Comparison of ENCODE assay signal across 8 cellular contexts in the genomic region with DNA sequence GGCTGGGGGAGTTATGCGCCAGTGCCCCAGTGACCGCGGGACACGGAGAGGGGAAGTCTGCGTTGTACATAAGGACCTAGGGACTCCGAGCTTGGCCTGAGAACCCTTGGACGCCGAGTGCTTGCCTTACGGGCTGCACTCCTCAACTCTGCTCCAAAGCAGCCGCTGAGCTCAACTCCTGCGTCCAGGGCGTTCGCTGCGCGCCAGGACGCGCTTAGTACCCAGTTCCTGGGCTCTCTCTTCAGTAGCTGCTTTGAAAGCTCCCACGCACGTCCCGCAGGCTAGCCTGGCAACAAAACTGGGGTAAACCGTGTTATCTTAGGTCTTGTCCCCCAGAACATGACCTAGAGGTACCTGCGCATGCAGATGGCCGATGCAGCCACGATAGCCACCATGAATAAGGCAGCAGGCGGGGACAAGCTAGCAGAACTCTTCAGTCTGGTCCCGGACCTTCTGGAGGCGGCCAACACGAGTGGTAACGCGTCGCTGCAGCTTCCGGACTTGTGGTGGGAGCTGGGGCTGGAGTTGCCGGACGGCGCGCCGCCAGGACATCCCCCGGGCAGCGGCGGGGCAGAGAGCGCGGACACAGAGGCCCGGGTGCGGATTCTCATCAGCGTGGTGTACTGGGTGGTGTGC. TPM values are rescaled to one million over a fixed set of nuclear protein-coding genes. Genes with fewer than 3 reads are reported as not detected.
A peak's percentile ranks its signal among the peaks of the same experiment; 100 is the strongest.
DNase-seq lines count a peak whose midpoint lies in the region; ATAC-seq, FAIRE-seq and TF ChIP-seq lines count a peak whose summit lies in the region.

A gene with protein sequence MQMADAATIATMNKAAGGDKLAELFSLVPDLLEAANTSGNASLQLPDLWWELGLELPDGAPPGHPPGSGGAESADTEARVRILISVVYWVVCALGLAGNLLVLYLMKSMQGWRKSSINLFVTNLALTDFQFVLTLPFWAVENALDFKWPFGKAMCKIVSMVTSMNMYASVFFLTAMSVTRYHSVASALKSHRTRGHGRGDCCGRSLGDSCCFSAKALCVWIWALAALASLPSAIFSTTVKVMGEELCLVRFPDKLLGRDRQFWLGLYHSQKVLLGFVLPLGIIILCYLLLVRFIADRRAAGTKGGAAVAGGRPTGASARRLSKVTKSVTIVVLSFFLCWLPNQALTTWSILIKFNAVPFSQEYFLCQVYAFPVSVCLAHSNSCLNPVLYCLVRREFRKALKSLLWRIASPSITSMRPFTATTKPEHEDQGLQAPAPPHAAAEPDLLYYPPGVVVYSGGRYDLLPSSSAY (plus strand): TSS at position 6 of the 636 bp plus-strand sequence. CDS start 355 bp downstream, at position 361.

- H3K27me3 ChIP-seq in pancreas (peaks cover 0 to 23% (median 7%) of the 10 kb centered on the region in 4 donors), prostate gland (replicated peaks; ENCODE audit: insufficient read depth) (peaks cover 27% of the 10 kb centered on the region)

- H3K4me3 ChIP-seq in pancreas (peak within 1 kb of the TSS in 3 of 4 donors; percentile 7 to 41 (median 16)), prostate gland (peak within 1 kb of the TSS in 1 of 2 donors; percentile 2)

- peak; percentile 44 for DNase-seq in SK-N-DZ (ENCODE audit: low spot score)
- DNase-seq in Right ventricle myocardium superior: no peak
- peak in 4 of 6 donors; percentile 12 to 68 (median 38) for DNase-seq in pancreas
- DNase-seq in natural killer cell treated with Interleukin-12 subunit alpha and Interleukin-12 subunit beta and Interleukin-15 and Interleukin-18, amount 100 ng/mL, for 72 hours (ENCODE audit: low spot score): no peak
- DNase-seq in prostate gland (ENCODE audit: low spot score): no peak
- DNase-seq in RWPE1 (ENCODE audit: low spot score): no peak
- DNase-seq in NK-92 (lab: John Stamatoyannopoulos, UW; ENCODE audit: unreplicated experiment): no peak

- ATAC-seq in Right ventricle myocardium superior (ENCODE audit: poor library complexity) (peak; percentile 50), pancreas (peak; percentile 34 to 66 (median 63))
- no peak for ATAC-seq in natural killer cell treated with Interleukin-12 subunit alpha and Interleukin-12 subunit beta and Interleukin-15 and Interleukin-18, amount 100 ng/mL, for 72 hours

- H3K9me3 ChIP-seq in ES-I3 (ENCODE audit: control insufficient read depth, insufficient read depth, low read length): no peaks in the 10 kb centered on the region
- no peaks in the 10 kb centered on the region for H3K9me3 ChIP-seq in pancreas
- H3K9me3 ChIP-seq in prostate gland: no peaks in the 10 kb centered on the region

- no peak for TF ChIP-seq POLR2A in prostate gland (IDR thresholded peaks at IDR 0.05)

- CTCF ChIA-PET in RWPE1 (lab: Yijun Ruan, JAX): interaction anchor here (0.5 to 0.8 kb wide), 2 partner anchors 9 to 685 kb away, joined by 3 read pairs; no protein-coding TSS in a partner anchor

- FAIRE-seq in pancreas (lab: Jason Lieb, UNC): no peak

- H3K36me3 Mint-ChIP-seq in natural killer cell treated with Interleukin-12 subunit alpha and Interleukin-12 subunit beta and Interleukin-15 and Interleukin-18, amount 100 ng/mL, for 72 hours: no peaks in the 10 kb centered on the region

- H3K27ac ChIP-seq in pancreas (no peak within 1 kb of the TSS), prostate gland (no peak within 1 kb of the TSS), RWPE1 (no peak within 1 kb of the TSS)

- intact Hi-C loops in Right ventricle myocardium superior (cut with DNase I) (no loop called here), pancreas (cut with DNase I) (loop anchor here in 2 of 3 donors (10.0 kb wide), 2 partner anchors 462 to 502 kb away; no protein-coding TSS in a partner anchor), prostate gland (cut with DNase I) (loop anchor here (5.0 to 10.0 kb wide), 2 partner anchors 462 to 504 kb away; no protein-coding TSS in a partner anchor)

- 5 to 6% methylated on average over 45 of the region's 45 CpGs for WGBS in pancreas, 2 donors
- WGBS in prostate gland: 4% methylated on average over 15 of the region's 45 CpGs

- H3K36me3 ChIP-seq in ES-I3 (ENCODE audit: insufficient read depth, low read length): no peaks in the 10 kb centered on the region
- H3K36me3 ChIP-seq in pancreas: no peaks in the 10 kb centered on the region
- no peaks in the 10 kb centered on the region for H3K36me3 ChIP-seq in prostate gland

- peak within 1 kb of the TSS; percentile 38; the same call in 1 of the 2 replicates for H3K9ac ChIP-seq in ES-I3 (ENCODE audit: low read depth, low read length)

- no peak within 1 kb of the TSS for H3K27ac Mint-ChIP-seq in natural killer cell treated with Interleukin-12 subunit alpha and Interleukin-12 subunit beta and Interleukin-15 and Interleukin-18, amount 100 ng/mL, for 72 hours

- TF ChIP-seq CTCF in pancreas (IDR thresholded peaks at IDR 0.05) (no peak), prostate gland (IDR thresholded peaks at IDR 0.05) (no peak), RWPE1 (conservative IDR thresholded peaks at IDR 0.05; ENCODE audit: low read depth) (no peak)

- H3K27me3 Mint-ChIP-seq in natural killer cell treated with Interleukin-12 subunit alpha and Interleukin-12 subunit beta and Interleukin-15 and Interleukin-18, amount 100 ng/mL, for 72 hours: peaks cover 39 to 58% of the 10 kb centered on the region in 2 donors

- POLR2A ChIA-PET in RWPE1 (lab: Yijun Ruan, JAX; ENCODE audit: low non-redundant PET): no interaction called here

- no peak within 1 kb of the TSS for H3K4me3 Mint-ChIP-seq in natural killer cell treated with Interleukin-12 subunit alpha and Interleukin-12 subunit beta and Interleukin-15 and Interleukin-18, amount 100 ng/mL, for 72 hours

- H3K9me3 Mint-ChIP-seq in natural killer cell treated with Interleukin-12 subunit alpha and Interleukin-12 subunit beta and Interleukin-15 and Interleukin-18, amount 100 ng/mL, for 72 hours: no peaks in the 10 kb centered on the region

- no peaks in the 10 kb centered on the region for H3K4me1 Mint-ChIP-seq in natural killer cell treated with Interleukin-12 subunit alpha and Interleukin-12 subunit beta and Interleukin-15 and Interleukin-18, amount 100 ng/mL, for 72 hours (ENCODE audit: low read depth in 2 of 2)

- H3K4me1 ChIP-seq in ES-I3 (ENCODE audit: insufficient read depth, low read length) (peaks cover under 1% of the 10 kb centered on the region), pancreas (no peaks in the 10 kb centered on the region), prostate gland (replicated peaks) (no peaks in the 10 kb centered on the region)

RNA-seq across cellular contexts. Expression of the gene that starts here (rescaled TPM):
- polyA plus RNA-seq in SK-N-DZ (2014; cell fraction: cytosol; rRNA removed): 0.12 TPM in 1 of 2 replicates, not detected in the other
- polyA plus RNA-seq in SK-N-DZ (2014; cell fraction: nucleus; rRNA removed): 0.07 and 0.14 TPM in 2 replicates
- not detected for total RNA-seq in Right ventricle myocardium superior
- under 1 TPM in 2 of 6 donors, not detected in 4; 0.09 TPM for total RNA-seq in pancreas
- polyA plus RNA-seq in pancreas: under 1 TPM in 1 of 2 donors, not detected in 1; 0.16 TPM
- total RNA-seq in natural killer cell treated with Interleukin-12 subunit alpha and Interleukin-12 subunit beta and Interleukin-15 and Interleukin-18, amount 100 ng/mL, for 72 hours: not detected
- total RNA-seq in prostate gland: not detected

Comparison
In these comparisons a context has a peak if more than half of its experiments do, and no peak if none do; other contexts are left out.
1. Peak in ATAC-seq in Right ventricle myocardium superior; RNA of the gene not detected or under 1 TPM.
2. Peak in DNase-seq, ATAC-seq and H3K4me3 ChIP-seq in pancreas; RNA of the gene not detected or under 1 TPM.